Comparison of ENCODE assay signal across 1 cellular context in genomic region chr3:112043621-112044201, GRCh38.
TF ChIP-seq lines count a peak whose summit lies in the region.

No MANE protein-coding gene starts in this region.

TF ChIP-seq in K562, 482 proteins besides CTCF, POLR2A, EP300 and RAD21 (continued from another document):
- TF ChIP-seq MGA (IDR thresholded peaks at IDR 0.05) (no peak), SMC3 (conservative IDR thresholded peaks at IDR 0.05; ENCODE audit: insufficient read depth, low read depth, low read length) (peak; percentile 30; the same call in 1 of the 2 replicates), YY1 (IDR thresholded peaks at IDR 0.05; ENCODE audit: borderline replicate concordance in 1 of 3, control insufficient read depth in 1 of 3, extremely low read depth in 1 of 3, insufficient read depth in 3 of 3, insufficient read length in 1 of 3, insufficient replicate concordance in 2 of 3, low read depth in 1 of 3, low read length in 2 of 3) (peak in 2 of 3 experiments; percentile 38 to 42)
TF ChIP-seq in K562: peak in this region for 2.
